Comparison of ENCODE assay signal across 8 cellular contexts in genomic region chr19:11375143-11375948, GRCh38. TPM values are rescaled to one million over a fixed set of nuclear protein-coding genes. Genes with fewer than 3 reads are reported as not detected.
DNase-seq lines count a peak whose midpoint lies in the region; ATAC-seq, FAIRE-seq and TF ChIP-seq lines count a peak whose summit lies in the region.

No MANE protein-coding gene starts in this region.

- no peaks in the 10 kb centered on the region for H3K36me3 ChIP-seq in MM.1S (replicated peaks; ENCODE audit: insufficient read depth, low read length)
- H3K36me3 ChIP-seq in HepG2 (replicated peaks in 1 of 2; ENCODE audit: control insufficient read depth in 1 of 2, insufficient read depth in 2 of 2, low read length in 2 of 2) = 0 out of 5 replicates have a peak, but pooled peaks cover 1 to 4% of the 10 kb centered on the region in 2 experiments

- H3K9me3 ChIP-seq in MM.1S (replicated peaks; ENCODE audit: insufficient read depth, low read length) (no peaks in the 10 kb centered on the region), HepG2 (ENCODE audit: low read length) (no peaks in the 10 kb centered on the region)

- H3K4me2 ChIP-seq in MM.1S (ENCODE audit: low read depth, low read length) (peak overlapping the region; percentile 69), HepG2 (ENCODE audit: low read depth, low read length) (peak overlapping the region; percentile 94)

- in situ Hi-C loops in HepG2 (cut with HindIII; ENCODE audit: extremely low pct_ligation_motif_present, low pct_unique_long_range_greater_than_20kb) = no loop called here

- H3K79me2 ChIP-seq in MM.1S (ENCODE audit: low read length) = peaks cover 16% of the 10 kb centered on the region
- peaks cover 12% of the 10 kb centered on the region for H3K79me2 ChIP-seq in HepG2 (ENCODE audit: insufficient read depth, low read length)

- H3F3A ChIP-seq in MM.1S (ENCODE audit: insufficient read depth, low read length) = peaks cover 4% of the 10 kb centered on the region; the same call in 1 of the 2 replicates

- TF ChIP-seq RAD21 in HepG2 (CRISPR knock-in tag; IDR thresholded peaks at IDR 0.05) = no peak

- no peak for TF ChIP-seq CTCF in GM10248 (IDR thresholded peaks at IDR 0.05; ENCODE audit: control extremely low read depth, extremely low read depth, low read depth, missing control alignments)
- no peak for TF ChIP-seq CTCF in MM.1S (IDR thresholded peaks at IDR 0.05; ENCODE audit: low read length)
- TF ChIP-seq CTCF in WI38 (IDR thresholded peaks at IDR 0.05; ENCODE audit: low read depth, low read length) = no peak
- no peak for TF ChIP-seq CTCF in HepG2 (CRISPR knock-in tag; IDR thresholded peaks at IDR 0.05)

- H3K27ac ChIP-seq in MM.1S (ENCODE audit: low read length) = peak overlapping the region; percentile 22; the same call in 1 of the 2 replicates
- peak overlapping the region; percentile 92 for H3K27ac ChIP-seq in caudate nucleus (ENCODE audit: low read depth, low read length)
- H3K27ac ChIP-seq in HepG2 (ENCODE audit: extremely low read length, insufficient read depth, low read length) = peak overlapping the region; percentile 68

- H3K27me3 ChIP-seq in MM.1S (replicated peaks; ENCODE audit: insufficient read depth, low read length) = no peaks in the 10 kb centered on the region
- no peaks in the 10 kb centered on the region; a peak in 1 of 5 replicates for H3K27me3 ChIP-seq in HepG2 (ENCODE audit: control insufficient read depth in 1 of 2, insufficient read depth in 2 of 2, low read length in 2 of 2)

- intact Hi-C loops in HepG2 (cut with micrococcal nuclease; ENCODE audit: unreplicated experiment) = no loop called here

- TF ChIP-seq EP300 in HepG2 (IDR thresholded peaks at IDR 0.05; ENCODE audit: low read depth in 2 of 2, low read length in 2 of 2) = no peak
- no peak for TF ChIP-seq EP300 in HepG2 (CRISPR knock-in tag; IDR thresholded peaks at IDR 0.05; ENCODE audit: borderline replicate concordance)

- CTCF ChIA-PET in GM10248 (lab: Yijun Ruan, JAX) (interaction anchor here (0.8 to 5.4 kb wide), 15 partner anchors 8 to 340 kb away, joined by 3 to 40 read pairs (median 3); partner anchors contain the start of genes EPOR, ODAD3 and PRKCSH), HepG2 (lab: Yijun Ruan, JAX; ENCODE audit: low intra/inter-chr PET ratio, low total read pairs) (no interaction called here)

- 5% methylated on average over 18 of the region's 27 CpGs for WGBS in HepG2 (ENCODE audit: low lambda C conversion rate)

- peaks cover 25% of the 10 kb centered on the region for H3K4me1 ChIP-seq in MM.1S (ENCODE audit: low read length)
- H3K4me1 ChIP-seq in HepG2 (ENCODE audit: insufficient read depth, low read length) = peaks cover 39% of the 10 kb centered on the region

- TF ChIP-seq POLR2A in HepG2 (IDR thresholded peaks at IDR 0.05; ENCODE audit: insufficient read depth in 1 of 2, low read depth in 2 of 2, low read length in 2 of 2) = peak in 1 of 2 experiments; percentile 65; a peak in 2 of 4 replicates

- H3K4me3 ChIP-seq in MM.1S (ENCODE audit: low read length) (peak overlapping the region; percentile 84), WI38 (ENCODE audit: low read depth, low read length) (peak overlapping the region; percentile 34), HepG2 (replicated peaks in 1 of 3; ENCODE audit: insufficient read depth in 1 of 3, low read depth in 2 of 3, low read length in 3 of 3) (peak overlapping the region; percentile 65 to 80 (median 69))

- H3K9ac ChIP-seq in MM.1S (ENCODE audit: low read length) = peak overlapping the region; percentile 57
- H3K9ac ChIP-seq in HepG2 (ENCODE audit: insufficient read depth, low read depth, low read length) = peak overlapping the region; percentile 77

- no peaks in the 10 kb centered on the region for H3K9me2 ChIP-seq in MM.1S (replicated peaks; ENCODE audit: insufficient read depth, low read length)

- peak; percentile 50 for ATAC-seq in HepG2

- FAIRE-seq in HepG2 (lab: Jason Lieb, UNC) = no peak

- TSS peak; percentile 86 for BruUV-seq in HepG2 (replicated peaks; lab: Mats Ljungman, UMichigan)

- H2AFZ ChIP-seq in MM.1S (ENCODE audit: low read length) = peak overlapping the region; percentile 17
- H2AFZ ChIP-seq in HepG2 (ENCODE audit: low read length) = no peak overlapping the region

- H4K20me1 ChIP-seq in MM.1S (ENCODE audit: insufficient read depth, low read length) = no peaks in the 10 kb centered on the region
- no peaks in the 10 kb centered on the region for H4K20me1 ChIP-seq in HepG2 (ENCODE audit: insufficient read depth, low read length)

- DNase-seq in GM10248 (ENCODE audit: extremely low spot score) = peak; percentile 67
- peak; percentile 62 for DNase-seq in MM.1S
- peak in 22 of 61 donors; percentile 14 to 61 (median 29) for DNase-seq in caudate nucleus (lab: John Stamatoyannopoulos, UW)
- DNase-seq in HepG2 (ENCODE audit: low spot score) = peak; percentile 31
- peak; percentile 28 to 33 for DNase-seq in stimulated activated CD8-positive, alpha-beta memory T cell treated with anti-CD3 and anti-CD28 coated beads, Interleukin-4, amount 100 ng/mL, for 4 hours (ENCODE audit: low read depth in 2 of 2, low spot score in 1 of 2)
- no peak for DNase-seq in globus pallidus (ENCODE audit: low spot score)
- DNase-seq in Ammon's horn (ENCODE audit: low spot score) = no peak

- POLR2A ChIA-PET in GM10248 (lab: Yijun Ruan, JAX) = interaction anchor here (0.6 to 1.3 kb wide), 6 partner anchors 8 to 966 kb away, joined by 3 to 6 read pairs (median 4); partner anchors contain the start of genes CCDC159 and TMEM205
- POLR2A ChIA-PET in HepG2 (lab: Yijun Ruan, JAX) = interaction anchor here (0.6 to 3.3 kb wide), 50 partner anchors 9 to 539 kb away, joined by 3 to 68 read pairs (median 4); partner anchors contain the start of genes CCDC159, ECSIT, ELOF1 and EPOR

RNA-seq across cellular contexts. Expression of gene SWSAP1, which starts 0.9 kb away (rescaled TPM):
- total RNA-seq in HepG2 (2016; rRNA removed; fragmentation: Illumina TruSeq; extraction: Trizol) = 3.1 and 3.3 TPM in 2 replicates
- 0.81 and 1.5 TPM in 2 replicates for total RNA-seq in HepG2 (2016; cell fraction: cytosol; rRNA removed; fragmentation: Illumina TruSeq; extraction: Trizol; ENCODE audit: low read depth)
- 3.1 and 3.4 TPM in 2 replicates for total RNA-seq in HepG2 (2016; cell fraction: insoluble cytoplasmic fraction; rRNA removed; fragmentation: Illumina TruSeq; extraction: Trizol)
- total RNA-seq in HepG2 (2016; cell fraction: membrane; rRNA removed; fragmentation: Illumina TruSeq; extraction: Trizol) = 1.9 and 2.2 TPM in 2 replicates
- 1.3 and 2.3 TPM in 2 replicates for total RNA-seq in HepG2 (2016; cell fraction: nucleus; rRNA removed; fragmentation: Illumina TruSeq; extraction: Trizol)
- 2.7 and 3.9 TPM in 2 replicates for polyA plus RNA-seq in HepG2 (2011; rRNA removed)
- polyA plus RNA-seq in HepG2 (2011; cell fraction: cytosol; rRNA removed) = 2.3 and 3.3 TPM in 2 replicates
- 4.9 and 5.4 TPM in 2 replicates for polyA plus RNA-seq in HepG2 (2011; cell fraction: nucleus; rRNA removed)
- 1.5 and 1.6 TPM in 2 replicates for polyA plus RNA-seq in HepG2 (2012)
- polyA plus RNA-seq in HepG2 (2016; cell fraction: cytosol; fragmentation: Illumina TruSeq; extraction: Trizol; ENCODE audit: low read depth) = 0.61 and 0.65 TPM in 2 replicates
- polyA plus RNA-seq in HepG2 (2016; cell fraction: insoluble cytoplasmic fraction; fragmentation: Illumina TruSeq; extraction: Trizol; ENCODE audit: low read depth) = 3.9 and 4.4 TPM in 2 replicates
- polyA plus RNA-seq in HepG2 (2016; cell fraction: membrane; fragmentation: Illumina TruSeq; extraction: Trizol; ENCODE audit: low read depth) = 1.2 and 1.6 TPM in 2 replicates
- 2.9 and 3.2 TPM in 2 replicates for polyA plus RNA-seq in HepG2 (2016; cell fraction: nucleus; fragmentation: Illumina TruSeq; extraction: Trizol; ENCODE audit: insufficient read depth, low read depth)
- 1.3 and 2.7 TPM in 2 replicates for polyA minus RNA-seq in HepG2 (2011; rRNA and poly(A)+ RNA removed; ENCODE audit: low replicate concordance)
- 0.79 and 0.97 TPM in 2 replicates for polyA minus RNA-seq in HepG2 (2011; cell fraction: cytosol; rRNA and poly(A)+ RNA removed)
- 1.8 and 2.7 TPM in 2 replicates for polyA minus RNA-seq in HepG2 (2011; cell fraction: nucleus; rRNA and poly(A)+ RNA removed)

RNA-seq across cellular contexts. Expression of gene EPOR, which starts 8.8 kb away (rescaled TPM):
- 1.2 and 2.9 TPM in 2 replicates for total RNA-seq in HepG2 (2016; rRNA removed; fragmentation: Illumina TruSeq; extraction: Trizol)
- 0.61 and 0.88 TPM in 2 replicates for total RNA-seq in HepG2 (2016; cell fraction: cytosol; rRNA removed; fragmentation: Illumina TruSeq; extraction: Trizol; ENCODE audit: low read depth)
- total RNA-seq in HepG2 (2016; cell fraction: insoluble cytoplasmic fraction; rRNA removed; fragmentation: Illumina TruSeq; extraction: Trizol) = 1.4 and 2.9 TPM in 2 replicates
- 2.3 and 2.5 TPM in 2 replicates for total RNA-seq in HepG2 (2016; cell fraction: membrane; rRNA removed; fragmentation: Illumina TruSeq; extraction: Trizol)
- total RNA-seq in HepG2 (2016; cell fraction: nucleus; rRNA removed; fragmentation: Illumina TruSeq; extraction: Trizol) = 2.5 and 3.1 TPM in 2 replicates
- polyA plus RNA-seq in HepG2 (2011; rRNA removed) = 5.3 and 7.0 TPM in 2 replicates
- polyA plus RNA-seq in HepG2 (2011; cell fraction: cytosol; rRNA removed) = 3.4 and 5.3 TPM in 2 replicates
- 46.2 and 52.8 TPM in 2 replicates for polyA plus RNA-seq in HepG2 (2011; cell fraction: nucleus; rRNA removed)
- 3.2 and 4.2 TPM in 2 replicates for polyA plus RNA-seq in HepG2 (2012)
- polyA plus RNA-seq in HepG2 (2016; cell fraction: cytosol; fragmentation: Illumina TruSeq; extraction: Trizol; ENCODE audit: low read depth) = 1.4 and 1.7 TPM in 2 replicates
- 2.0 and 2.2 TPM in 2 replicates for polyA plus RNA-seq in HepG2 (2016; cell fraction: insoluble cytoplasmic fraction; fragmentation: Illumina TruSeq; extraction: Trizol; ENCODE audit: low read depth)
- 2.5 and 3.1 TPM in 2 replicates for polyA plus RNA-seq in HepG2 (2016; cell fraction: membrane; fragmentation: Illumina TruSeq; extraction: Trizol; ENCODE audit: low read depth)
- 8.5 and 9.5 TPM in 2 replicates for polyA plus RNA-seq in HepG2 (2016; cell fraction: nucleus; fragmentation: Illumina TruSeq; extraction: Trizol; ENCODE audit: insufficient read depth, low read depth)
- 5.8 and 9.7 TPM in 2 replicates for polyA minus RNA-seq in HepG2 (2011; rRNA and poly(A)+ RNA removed; ENCODE audit: low replicate concordance)
- polyA minus RNA-seq in HepG2 (2011; cell fraction: cytosol; rRNA and poly(A)+ RNA removed) = 1.8 and 3.3 TPM in 2 replicates
- polyA minus RNA-seq in HepG2 (2011; cell fraction: nucleus; rRNA and poly(A)+ RNA removed) = 2.6 and 2.7 TPM in 2 replicates

RNA-seq across cellular contexts. Expression of gene PLPPR2, which starts 20.1 kb away (rescaled TPM):
- 0.77 and 1.5 TPM in 2 replicates for total RNA-seq in HepG2 (2016; rRNA removed; fragmentation: Illumina TruSeq; extraction: Trizol)
- total RNA-seq in HepG2 (2016; cell fraction: cytosol; rRNA removed; fragmentation: Illumina TruSeq; extraction: Trizol; ENCODE audit: low read depth) = 1.2 and 1.3 TPM in 2 replicates
- total RNA-seq in HepG2 (2016; cell fraction: insoluble cytoplasmic fraction; rRNA removed; fragmentation: Illumina TruSeq; extraction: Trizol) = 0.70 and 1.3 TPM in 2 replicates
- 1.9 and 3.1 TPM in 2 replicates for total RNA-seq in HepG2 (2016; cell fraction: membrane; rRNA removed; fragmentation: Illumina TruSeq; extraction: Trizol)
- 1.1 and 1.8 TPM in 2 replicates for total RNA-seq in HepG2 (2016; cell fraction: nucleus; rRNA removed; fragmentation: Illumina TruSeq; extraction: Trizol)
- polyA plus RNA-seq in HepG2 (2011; rRNA removed) = 2.1 and 4.2 TPM in 2 replicates
- 1.9 and 2.5 TPM in 2 replicates for polyA plus RNA-seq in HepG2 (2011; cell fraction: cytosol; rRNA removed)
- polyA plus RNA-seq in HepG2 (2011; cell fraction: nucleus; rRNA removed) = 17.0 and 17.4 TPM in 2 replicates
- 3.2 and 4.3 TPM in 2 replicates for polyA plus RNA-seq in HepG2 (2012)
- polyA plus RNA-seq in HepG2 (2016; cell fraction: cytosol; fragmentation: Illumina TruSeq; extraction: Trizol; ENCODE audit: low read depth) = 2.2 and 3.3 TPM in 2 replicates
- 1.3 and 2.2 TPM in 2 replicates for polyA plus RNA-seq in HepG2 (2016; cell fraction: insoluble cytoplasmic fraction; fragmentation: Illumina TruSeq; extraction: Trizol; ENCODE audit: low read depth)
- 4.4 and 5.3 TPM in 2 replicates for polyA plus RNA-seq in HepG2 (2016; cell fraction: membrane; fragmentation: Illumina TruSeq; extraction: Trizol; ENCODE audit: low read depth)
- polyA plus RNA-seq in HepG2 (2016; cell fraction: nucleus; fragmentation: Illumina TruSeq; extraction: Trizol; ENCODE audit: insufficient read depth, low read depth) = 3.3 and 4.8 TPM in 2 replicates
- 7.2 and 7.3 TPM in 2 replicates for polyA minus RNA-seq in HepG2 (2011; rRNA and poly(A)+ RNA removed; ENCODE audit: low replicate concordance)
- polyA minus RNA-seq in HepG2 (2011; cell fraction: cytosol; rRNA and poly(A)+ RNA removed) = 1.3 and 2.5 TPM in 2 replicates
- polyA minus RNA-seq in HepG2 (2011; cell fraction: nucleus; rRNA and poly(A)+ RNA removed) = 2.8 and 4.7 TPM in 2 replicates

RNA-seq across cellular contexts. Expression of gene CCDC159, which starts 29.0 kb away (rescaled TPM):
- 1.2 and 1.7 TPM in 2 replicates for total RNA-seq in HepG2 (2016; rRNA removed; fragmentation: Illumina TruSeq; extraction: Trizol)
- 0.81 and 0.88 TPM in 2 replicates for total RNA-seq in HepG2 (2016; cell fraction: cytosol; rRNA removed; fragmentation: Illumina TruSeq; extraction: Trizol; ENCODE audit: low read depth)
- 0.82 and 1.3 TPM in 2 replicates for total RNA-seq in HepG2 (2016; cell fraction: insoluble cytoplasmic fraction; rRNA removed; fragmentation: Illumina TruSeq; extraction: Trizol)
- 1.4 and 1.9 TPM in 2 replicates for total RNA-seq in HepG2 (2016; cell fraction: membrane; rRNA removed; fragmentation: Illumina TruSeq; extraction: Trizol)
- total RNA-seq in HepG2 (2016; cell fraction: nucleus; rRNA removed; fragmentation: Illumina TruSeq; extraction: Trizol) = 2.7 and 4.7 TPM in 2 replicates
- polyA plus RNA-seq in HepG2 (2011; rRNA removed) = 6.3 and 9.1 TPM in 2 replicates
- 2.8 and 3.3 TPM in 2 replicates for polyA plus RNA-seq in HepG2 (2011; cell fraction: cytosol; rRNA removed)
- polyA plus RNA-seq in HepG2 (2011; cell fraction: nucleus; rRNA removed) = 44.4 and 50.4 TPM in 2 replicates
- 4.5 and 6.5 TPM in 2 replicates for polyA plus RNA-seq in HepG2 (2012)
- 1.7 and 2.1 TPM in 2 replicates for polyA plus RNA-seq in HepG2 (2016; cell fraction: cytosol; fragmentation: Illumina TruSeq; extraction: Trizol; ENCODE audit: low read depth)
- 2.2 TPM in 2 replicates for polyA plus RNA-seq in HepG2 (2016; cell fraction: insoluble cytoplasmic fraction; fragmentation: Illumina TruSeq; extraction: Trizol; ENCODE audit: low read depth)
- 1.5 and 2.1 TPM in 2 replicates for polyA plus RNA-seq in HepG2 (2016; cell fraction: membrane; fragmentation: Illumina TruSeq; extraction: Trizol; ENCODE audit: low read depth)
- 8.6 and 11.0 TPM in 2 replicates for polyA plus RNA-seq in HepG2 (2016; cell fraction: nucleus; fragmentation: Illumina TruSeq; extraction: Trizol; ENCODE audit: insufficient read depth, low read depth)
- 2.6 and 3.3 TPM in 2 replicates for polyA minus RNA-seq in HepG2 (2011; rRNA and poly(A)+ RNA removed; ENCODE audit: low replicate concordance)
- 0.97 TPM in 1 of 2 replicates, not detected in the other for polyA minus RNA-seq in HepG2 (2011; cell fraction: cytosol; rRNA and poly(A)+ RNA removed)
- polyA minus RNA-seq in HepG2 (2011; cell fraction: nucleus; rRNA and poly(A)+ RNA removed) = 7.0 and 7.8 TPM in 2 replicates

RNA-seq across cellular contexts. Expression of gene TMEM205, which starts 29.3 kb away (rescaled TPM):
- 22.8 and 45.5 TPM in 2 replicates for total RNA-seq in HepG2 (2016; rRNA removed; fragmentation: Illumina TruSeq; extraction: Trizol)
- total RNA-seq in HepG2 (2016; cell fraction: cytosol; rRNA removed; fragmentation: Illumina TruSeq; extraction: Trizol; ENCODE audit: low read depth) = 23.9 and 36.8 TPM in 2 replicates
- total RNA-seq in HepG2 (2016; cell fraction: insoluble cytoplasmic fraction; rRNA removed; fragmentation: Illumina TruSeq; extraction: Trizol) = 26.6 and 43.5 TPM in 2 replicates
- total RNA-seq in HepG2 (2016; cell fraction: membrane; rRNA removed; fragmentation: Illumina TruSeq; extraction: Trizol) = 20.5 and 27.0 TPM in 2 replicates
- 40.9 and 45.4 TPM in 2 replicates for total RNA-seq in HepG2 (2016; cell fraction: nucleus; rRNA removed; fragmentation: Illumina TruSeq; extraction: Trizol)
- 98.7 and 119 TPM in 2 replicates for polyA plus RNA-seq in HepG2 (2011; rRNA removed)
- polyA plus RNA-seq in HepG2 (2011; cell fraction: cytosol; rRNA removed) = 206 and 218 TPM in 2 replicates
- polyA plus RNA-seq in HepG2 (2011; cell fraction: nucleus; rRNA removed) = 131 and 158 TPM in 2 replicates
- polyA plus RNA-seq in HepG2 (2012) = 57.4 and 59.1 TPM in 2 replicates
- polyA plus RNA-seq in HepG2 (2016; cell fraction: cytosol; fragmentation: Illumina TruSeq; extraction: Trizol; ENCODE audit: low read depth) = 31.8 and 38.8 TPM in 2 replicates
- polyA plus RNA-seq in HepG2 (2016; cell fraction: insoluble cytoplasmic fraction; fragmentation: Illumina TruSeq; extraction: Trizol; ENCODE audit: low read depth) = 33.6 and 35.9 TPM in 2 replicates
- polyA plus RNA-seq in HepG2 (2016; cell fraction: membrane; fragmentation: Illumina TruSeq; extraction: Trizol; ENCODE audit: low read depth) = 24.0 and 30.5 TPM in 2 replicates
- 71.8 and 88.8 TPM in 2 replicates for polyA plus RNA-seq in HepG2 (2016; cell fraction: nucleus; fragmentation: Illumina TruSeq; extraction: Trizol; ENCODE audit: insufficient read depth, low read depth)
- polyA minus RNA-seq in HepG2 (2011; rRNA and poly(A)+ RNA removed; ENCODE audit: low replicate concordance) = 48.8 and 93.8 TPM in 2 replicates
- polyA minus RNA-seq in HepG2 (2011; cell fraction: cytosol; rRNA and poly(A)+ RNA removed) = 25.0 and 36.6 TPM in 2 replicates
- 8.2 and 12.7 TPM in 2 replicates for polyA minus RNA-seq in HepG2 (2011; cell fraction: nucleus; rRNA and poly(A)+ RNA removed)

Comparison
In these comparisons a context has a peak if more than half of its experiments do, and no peak if none do; other contexts are left out.
1. DNase-seq: peak in GM10248 (single experiment), MM.1S (single experiment), HepG2 (single experiment) and stimulated activated CD8-positive, alpha-beta memory T cell treated with anti-CD3 and anti-CD28 coated beads, Interleukin-4, amount 100 ng/mL, for 4 hours (2 of 2); none in globus pallidus (single experiment) and Ammon's horn (single experiment).
2. H3K27ac ChIP-seq: peak in every context shown above with its lines; median percentile 92 in caudate nucleus; 68 in HepG2; 22 in MM.1S.
3. H3K4me3 ChIP-seq: peak in every context shown above with its lines; median percentile 84 in MM.1S; 69 in HepG2; 34 in WI38.